ENCODE assay signal across 13 cellular contexts in genomic region chr4:184456337-184456736, GRCh38. TPM values are rescaled to one million over a fixed set of nuclear protein-coding genes. Genes with fewer than 3 reads are reported as not detected.
DNase-seq lines count a peak whose midpoint lies in the region; ATAC-seq and TF ChIP-seq lines count a peak whose summit lies in the region.
"Had no signal": no experiment of that assay in that cellular context is flagged by ENCODE, and none has a peak within 500 bp of the region (broad histone marks: within the 10 kb centered on the region; RNA-seq: fewer than 3 reads in every experiment).

No MANE protein-coding gene starts in this region.

- no peak for DNase-seq in CD4-positive, alpha-beta T cell
- DNase-seq in natural killer cell (no peak), A673 (ENCODE audit: low spot score) (no peak), NCI-H187 treated with DMSO at 0.1 percent for 48 hours (lab: John Stamatoyannopoulos, UW) (no peak)
- DNase-seq: GF-D8, GOT3, NCI-H1092, NCI-H146, NCI-H510A treated with DMSO at 0.1 percent for 48 hours had no signal

- ATAC-seq in CD4-positive, alpha-beta T cell (ENCODE audit: poor library complexity): no peak
- ATAC-seq in activated T-helper 17 cell treated with anti-CD3 and anti-CD28 coated beads, Interleukin-2, amount 50 U/mL, for 72 hours (replicated peaks): no peak
- ATAC-seq in natural killer cell (no peak), GM19455 (IDR thresholded peaks at IDR 0.05; ENCODE audit: unreplicated experiment) (no peak)
- ATAC-seq: Panc1 had no signal

- peaks cover 66% of the 10 kb centered on the region for H4K20me1 ChIP-seq in BLaER1

- H3K36me3 Mint-ChIP-seq in CD4-positive, alpha-beta T cell (ENCODE audit: low read depth): peaks cover 30% of the 10 kb centered on the region
- H3K36me3 Mint-ChIP-seq in activated T-helper 17 cell treated with anti-CD3 and anti-CD28 coated beads, Interleukin-2, amount 50 U/mL, for 72 hours (ENCODE audit: low read depth): peaks cover 39% of the 10 kb centered on the region
- no peaks in the 10 kb centered on the region for H3K36me3 Mint-ChIP-seq in natural killer cell

- no TSS peak for BruUV-seq in A673 (replicated peaks; lab: Mats Ljungman, UMichigan)

- no peak overlapping the region for H3K9ac ChIP-seq in BLaER1

- H3K36me3 ChIP-seq in BLaER1: peaks cover 13% of the 10 kb centered on the region; the same call in 1 of the 2 replicates
- H3K36me3 ChIP-seq in A673 (ENCODE audit: insufficient read depth, low read length, poor library complexity, severe bottlenecking): no peaks in the 10 kb centered on the region

- H3K27ac Mint-ChIP-seq in CD4-positive, alpha-beta T cell: peak overlapping the region; percentile 86
- peak overlapping the region; percentile 49 for H3K27ac Mint-ChIP-seq in activated T-helper 17 cell treated with anti-CD3 and anti-CD28 coated beads, Interleukin-2, amount 50 U/mL, for 72 hours
- peak overlapping the region; percentile 48 to 89 for H3K27ac Mint-ChIP-seq in natural killer cell

- H3K9me3 ChIP-seq in BLaER1 (no peaks in the 10 kb centered on the region), A673 (ENCODE audit: low read depth, low read length, poor library complexity, severe bottlenecking) (no peaks in the 10 kb centered on the region)
- no peaks in the 10 kb centered on the region for H3K9me3 ChIP-seq in CD4-positive, alpha-beta T cell (ENCODE audit: control insufficient read depth, low read length)

- intact Hi-C loops in CD4-positive, alpha-beta T cell (cut with DNase I, micrococcal nuclease): no loop called here
- intact Hi-C loops in natural killer cell (cut with micrococcal nuclease): no loop called here
- intact Hi-C loops in A673 (cut with micrococcal nuclease; ENCODE audit: unreplicated experiment): no loop called here

- POLR2A ChIA-PET in CD4-positive, alpha-beta T cell (lab: Charles Lee): interaction anchor here (1.3 kb wide), 1 partner anchor 18 kb away, joined by 4 read pairs; no protein-coding TSS in a partner anchor
- POLR2A ChIA-PET in A673 (lab: Charles Lee; ENCODE audit: low non-redundant PET): no interaction called here

- no peak overlapping the region for H3K4me3 ChIP-seq in BLaER1
- H3K4me3 ChIP-seq in A673 (ENCODE audit: low read depth, low read length, poor library complexity, severe bottlenecking): no peak overlapping the region

- no peaks in the 10 kb centered on the region for H3K9me3 Mint-ChIP-seq in CD4-positive, alpha-beta T cell
- H3K9me3 Mint-ChIP-seq in activated T-helper 17 cell treated with anti-CD3 and anti-CD28 coated beads, Interleukin-2, amount 50 U/mL, for 72 hours: no peaks in the 10 kb centered on the region
- H3K9me3 Mint-ChIP-seq in natural killer cell: no peaks in the 10 kb centered on the region

- H3K27me3 ChIP-seq in BLaER1 (no peaks in the 10 kb centered on the region), A673 (replicated peaks; ENCODE audit: insufficient read depth, low read depth, low read length, poor library complexity) (no peaks in the 10 kb centered on the region)
- H3K27me3 ChIP-seq in CD4-positive, alpha-beta T cell (ENCODE audit: control insufficient read depth, insufficient read depth, low read length): no peaks in the 10 kb centered on the region

- CTCF ChIA-PET in CD4-positive, alpha-beta T cell (lab: Charles Lee): no interaction called here
- CTCF ChIA-PET in A673 (lab: Charles Lee): no interaction called here

- no peaks in the 10 kb centered on the region for H3K27me3 Mint-ChIP-seq in CD4-positive, alpha-beta T cell
- no peaks in the 10 kb centered on the region for H3K27me3 Mint-ChIP-seq in activated T-helper 17 cell treated with anti-CD3 and anti-CD28 coated beads, Interleukin-2, amount 50 U/mL, for 72 hours
- no peaks in the 10 kb centered on the region for H3K27me3 Mint-ChIP-seq in natural killer cell (ENCODE audit: low read depth in 2 of 2)

- H3K4me2 ChIP-seq in BLaER1: peak overlapping the region; percentile 82

- H3K4me3 Mint-ChIP-seq in CD4-positive, alpha-beta T cell: no peak overlapping the region
- H3K4me3 Mint-ChIP-seq in activated T-helper 17 cell treated with anti-CD3 and anti-CD28 coated beads, Interleukin-2, amount 50 U/mL, for 72 hours: no peak overlapping the region
- H3K4me3 Mint-ChIP-seq in natural killer cell: no peak overlapping the region

- no peak for TF ChIP-seq CTCF in CD4-positive, alpha-beta T cell (IDR thresholded peaks at IDR 0.05)
- no peak for TF ChIP-seq CTCF in natural killer cell (IDR thresholded peaks at IDR 0.05)
- TF ChIP-seq CTCF in A673 (conservative IDR thresholded peaks at IDR 0.05; ENCODE audit: low read depth, low read length): no peak

- H3K4me1 ChIP-seq in BLaER1: peaks cover 96% of the 10 kb centered on the region
- peaks cover 41% of the 10 kb centered on the region for H3K4me1 ChIP-seq in A673 (ENCODE audit: insufficient read depth, low read length, poor library complexity, severe bottlenecking)

- H3K27ac ChIP-seq in BLaER1 (peak overlapping the region; percentile 32; the same call in 1 of the 2 replicates), A673 (ENCODE audit: low read depth, low read length, poor library complexity, severe bottlenecking) (no peak overlapping the region)
- H3K27ac ChIP-seq in CD4-positive, alpha-beta T cell (ENCODE audit: low read depth, low read length): no peak overlapping the region

- H3K4me1 Mint-ChIP-seq in CD4-positive, alpha-beta T cell (ENCODE audit: low read depth): peaks cover 87% of the 10 kb centered on the region
- H3K4me1 Mint-ChIP-seq in activated T-helper 17 cell treated with anti-CD3 and anti-CD28 coated beads, Interleukin-2, amount 50 U/mL, for 72 hours: peaks cover 48% of the 10 kb centered on the region
- peaks cover 82 to 98% of the 10 kb centered on the region in 2 donors for H3K4me1 Mint-ChIP-seq in natural killer cell

RNA-seq across cellular contexts. Expression of gene IRF2, which starts 18.0 kb away (rescaled TPM):
- 10 to 100 TPM; 11.4 to 14.9 TPM for total RNA-seq in CD4-positive, alpha-beta T cell
- total RNA-seq in activated T-helper 17 cell treated with anti-CD3 and anti-CD28 coated beads, Interleukin-2, amount 50 U/mL, for 72 hours: 10 to 100 TPM; 48.1 to 61.7 TPM
- total RNA-seq in natural killer cell (10 to 100 TPM; 50.6 to 68.5 (median 59.8) TPM), A673 (2021) (27.5 and 28.2 TPM in 2 replicates)
